12 cellular contexts compared by ENCODE assay signal in genomic region chr17:73586921-73587680, GRCh38. TPM values are rescaled to one million over a fixed set of nuclear protein-coding genes. Genes with fewer than 3 reads are reported as not detected.
DNase-seq lines count a peak whose midpoint lies in the region; ATAC-seq lines count a peak whose summit lies in the region.
"Had no signal": no experiment of that assay in that cellular context is flagged by ENCODE, and none has a peak within 500 bp of the region (broad histone marks: within the 10 kb centered on the region; RNA-seq: fewer than 3 reads in every experiment).

No MANE protein-coding gene starts in this region.

- H3K4me1 ChIP-seq in BLaER1 treated with 17β-estradiol and CSF1 and Interleukin-3, amounts not matched to agents 10 nM and 100 nM: peaks cover 42 to 100% (median 100%) of the 10 kb centered on the region in 10 experiments
- H3K4me1 ChIP-seq: SJSA1 had no signal

- no peaks in the 10 kb centered on the region for H3K9me3 ChIP-seq in BLaER1 treated with 17β-estradiol and CSF1 and Interleukin-3, amounts not matched to agents 10 nM and 100 nM (replicated peaks in 1 of 11)
- H3K9me3 ChIP-seq: SJSA1 had no signal

- ATAC-seq in left colon (peak; percentile 71), HG02885 (IDR thresholded peaks at IDR 0.05; ENCODE audit: poor library complexity, unreplicated experiment) (no peak)
- ATAC-seq: activated CD8-positive, alpha-beta T cell treated with anti-CD3 and anti-CD28 coated beads, Interleukin-2, amount 10 ng/mL, durations not matched to agents 7 days and 5 days had no signal

- H3K27me3 ChIP-seq in BLaER1 treated with 17β-estradiol and CSF1 and Interleukin-3, amounts not matched to agents 10 nM and 100 nM: peaks cover 0 to 9% (median 0%) of the 10 kb centered on the region in 11 experiments; a peak in 2 of 22 replicates

- H3K27ac ChIP-seq in BLaER1 treated with 17β-estradiol and CSF1 and Interleukin-3, amounts not matched to agents 10 nM and 100 nM: 0 out of 22 replicates have a peak overlapping the region, but pooled peaks of 1 of the 11 experiments have one; percentile 10
- H3K27ac ChIP-seq: SJSA1 had no signal

- DNase-seq in HPDE6-E6E7 (ENCODE audit: extremely low spot score) (peak; percentile 21), SK-MEL-5 (ENCODE audit: low read depth, low spot score) (peak; percentile 24), left colon (no peak), NCI-H2107 (lab: John Stamatoyannopoulos, UW) (no peak), NCI-H1694 (lab: John Stamatoyannopoulos, UW) (no peak), NCI-H187 treated with DMSO at 0.1 percent for 48 hours (lab: John Stamatoyannopoulos, UW) (no peak)
- DNase-seq: activated CD8-positive, alpha-beta T cell treated with anti-CD3 and anti-CD28 coated beads, Interleukin-2, amount 10 ng/mL, durations not matched to agents 7 days and 5 days; stimulated activated CD4-positive, alpha-beta T cell treated with anti-CD3 and anti-CD28 coated beads, Interleukin-4, amount 100 ng/mL, for 24 hours had no signal

- peak overlapping the region in 2 of 11 experiments; percentile 16 to 29; a peak in 1 of 22 replicates for H3K9ac ChIP-seq in BLaER1 treated with 17β-estradiol and CSF1 and Interleukin-3, amounts not matched to agents 10 nM and 100 nM

- in situ Hi-C loops in SK-MEL-5 (cut with HindIII; ENCODE audit: low pct_unique_long_range_greater_than_20kb, low sequenced_read_pairs): no loop called here

- no peaks in the 10 kb centered on the region for H3K36me3 ChIP-seq in BLaER1 treated with 17β-estradiol and CSF1 and Interleukin-3, amounts not matched to agents 10 nM and 100 nM
- H3K36me3 ChIP-seq: SJSA1 had no signal

- intact Hi-C loops in left colon (cut with DNase I, micrococcal nuclease): no loop called here

- H4K20me1 ChIP-seq in BLaER1 treated with 17β-estradiol and CSF1 and Interleukin-3, amounts not matched to agents 10 nM and 100 nM: peaks cover 0 to 10% (median 0%) of the 10 kb centered on the region in 11 experiments; a peak in 2 of 22 replicates

- H3K4me2 ChIP-seq in BLaER1 treated with 17β-estradiol and CSF1 and Interleukin-3, amounts not matched to agents 10 nM and 100 nM: peak overlapping the region; percentile 36 to 98 (median 93)

- no peak overlapping the region for H3K4me3 ChIP-seq in BLaER1 treated with 17β-estradiol and CSF1 and Interleukin-3, amounts not matched to agents 10 nM and 100 nM
- H3K4me3 ChIP-seq: SJSA1 had no signal

RNA-seq across cellular contexts. Expression of gene SDK2, which starts 57.1 kb away (rescaled TPM):
- total RNA-seq in SK-MEL-5 (2014; rRNA removed; shearing (Covaris generic)): 1.3 and 1.5 TPM in 2 replicates
- 3.8 and 4.5 TPM in 2 replicates for polyA plus RNA-seq in SK-MEL-5 (2015; cell fraction: cytosol; rRNA removed)
- 1.5 and 3.5 TPM in 2 replicates for polyA plus RNA-seq in SK-MEL-5 (2015; cell fraction: nucleus; rRNA removed)
- 1 to 10 TPM in 1 of 2 donors, under 1 TPM in 1; 0.82 to 1.8 TPM for total RNA-seq in left colon
- total RNA-seq: LHCN-M2 had no signal

Comparison
In these comparisons a context has a peak if more than half of its experiments do, and no peak if none do; other contexts are left out.
1. DNase-seq: peak in HPDE6-E6E7 (single experiment) and SK-MEL-5 (single experiment); none in left colon (0 of 2), NCI-H2107 (single experiment), NCI-H1694 (single experiment) and NCI-H187 treated with DMSO at 0.1 percent for 48 hours (single experiment).